8 cellular contexts compared by ENCODE assay signal in the genomic region with DNA sequence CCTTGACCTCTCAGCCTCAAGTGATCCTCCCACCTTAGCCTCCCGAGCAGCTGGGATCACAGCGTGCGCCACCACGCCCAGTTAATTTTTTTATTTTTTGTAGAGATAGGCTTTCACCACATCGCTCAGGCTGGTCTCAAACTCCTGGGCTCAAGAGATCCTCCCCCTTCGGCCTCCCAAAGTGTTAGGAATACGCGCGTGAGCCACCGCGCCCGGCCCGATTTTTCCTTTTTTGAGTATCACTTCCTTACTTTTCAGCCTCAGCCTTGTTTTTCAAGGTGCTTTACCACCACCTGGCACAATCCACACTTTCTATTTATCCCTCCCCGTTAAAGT. TPM values are rescaled to one million over a fixed set of nuclear protein-coding genes. Genes with fewer than 3 reads are reported as not detected.
DNase-seq lines count a peak whose midpoint lies in the region; ATAC-seq, FAIRE-seq and TF ChIP-seq lines count a peak whose summit lies in the region.

No MANE protein-coding gene starts in this region.

- intact Hi-C loops in GM12878 (cut with micrococcal nuclease; ENCODE audit: unreplicated experiment), result no loop called here
- intact Hi-C loops in upper lobe of right lung (cut with DNase I), result no loop called here

- RAD21 ChIA-PET in GM12878 (lab: Charles Lee; ENCODE audit: unreplicated experiment), result no interaction called here

- TF ChIP-seq CTCF in GM12878 (IDR thresholded peaks at IDR 0.05 in 2 of 3, conservative IDR thresholded peaks at IDR 0.05 in 1 of 3; ENCODE audit: control insufficient read depth in 2 of 3, extremely low read depth in 1 of 3, insufficient read depth in 1 of 3, low read depth in 3 of 3, low read length in 3 of 3), result no peak
- TF ChIP-seq CTCF in lung (IDR thresholded peaks at IDR 0.05; ENCODE audit: control extremely low read depth, extremely low read depth), result no peak
- no peak for TF ChIP-seq CTCF in upper lobe of right lung (IDR thresholded peaks at IDR 0.05)
- TF ChIP-seq CTCF in GM10248 (IDR thresholded peaks at IDR 0.05; ENCODE audit: control extremely low read depth, extremely low read depth, low read depth, missing control alignments), result no peak

- H3K79me2 ChIP-seq in GM12878 (ENCODE audit: control insufficient read depth, insufficient read depth, low read length), result peaks cover 38% of the 10 kb centered on the region

- no peaks in the 10 kb centered on the region for H3K27me3 ChIP-seq in GM12878 (replicated peaks in 1 of 2; ENCODE audit: control insufficient read depth in 2 of 2, insufficient read depth in 2 of 2, low read length in 1 of 2)
- H3K27me3 ChIP-seq in lung (ENCODE audit: control insufficient read depth, insufficient read depth), result no peaks in the 10 kb centered on the region
- no peaks in the 10 kb centered on the region for H3K27me3 ChIP-seq in upper lobe of right lung

- DNase-seq in activated naive CD4-positive, alpha-beta T cell treated with anti-CD3 and anti-CD28 coated beads, Interleukin-2, amount 10 ng/mL, durations not matched to agents 7 days and 5 days, result no peak
- DNase-seq in activated naive CD4-positive, alpha-beta T cell (lab: John Stamatoyannopoulos, UW), result no peak
- DNase-seq in GM12878 (ENCODE audit: low read depth, low spot score) (no peak), lung (ENCODE audit: low spot score) (no peak), upper lobe of right lung (peak; percentile 67), GM10248 (ENCODE audit: extremely low spot score) (no peak), HK-2 (ENCODE audit: unreplicated experiment) (no peak)
- no peak for DNase-seq in stimulated activated CD4-positive, alpha-beta T cell treated with anti-CD3 and anti-CD28 coated beads, Interleukin-2, amount 100 ng/mL, for 24 hours

- H3K27ac ChIP-seq in GM12878 (ENCODE audit: control insufficient read depth, insufficient read depth) (peak overlapping the region; percentile 98; the same call in 1 of the 2 replicates), lung (ENCODE audit: low read depth in 1 of 2, low read length in 1 of 2) (peak overlapping the region in 1 of 2 donors; percentile 98), upper lobe of right lung (peak overlapping the region; percentile 88)

- peaks cover 17% of the 10 kb centered on the region for H3K36me3 Mint-ChIP-seq in activated naive CD4-positive, alpha-beta T cell treated with anti-CD3 and anti-CD28 coated beads, Interleukin-2, amount 10 ng/mL, durations not matched to agents 7 days and 5 days

- H3K4me2 ChIP-seq in GM12878 (ENCODE audit: control insufficient read depth, insufficient read depth), result peak overlapping the region; percentile 65

- peak overlapping the region; percentile 94 for H3K9ac ChIP-seq in GM12878 (ENCODE audit: control insufficient read depth, insufficient read depth, low read length)

- TF ChIP-seq RAD21 in GM12878 (IDR thresholded peaks at IDR 0.05; ENCODE audit: insufficient read depth, low read depth, low read length), result no peak

- H3K27ac Mint-ChIP-seq in activated naive CD4-positive, alpha-beta T cell treated with anti-CD3 and anti-CD28 coated beads, Interleukin-2, amount 10 ng/mL, durations not matched to agents 7 days and 5 days, result peak overlapping the region; percentile 63

- POLR2A ChIA-PET in GM12878 (lab: Charles Lee), result interaction anchor here (3.0 kb wide), 1 partner anchor 26 kb away, joined by 10 read pairs; no protein-coding TSS in a partner anchor
- POLR2A ChIA-PET in GM10248 (lab: Yijun Ruan, JAX), result no interaction called here

- SMC1A ChIA-PET in GM12878 (lab: Charles Lee; ENCODE audit: uncharacterized antibody, unreplicated experiment), result interaction anchor here (1.6 to 3.8 kb wide), 3 partner anchors 9 to 69 kb away, joined by 3 to 21 read pairs (median 20); no protein-coding TSS in a partner anchor

- FAIRE-seq in GM12878 (lab: Jason Lieb, UNC), result no peak

- in situ Hi-C loops in GM12878 (cut with MboI), result no loop called here

- H3K27me3 Mint-ChIP-seq in activated naive CD4-positive, alpha-beta T cell treated with anti-CD3 and anti-CD28 coated beads, Interleukin-2, amount 10 ng/mL, durations not matched to agents 7 days and 5 days, result peaks cover 7% of the 10 kb centered on the region

- H3K4me1 ChIP-seq in GM12878 (ENCODE audit: control insufficient read depth, insufficient read depth, low read length) (peaks cover 14% of the 10 kb centered on the region), lung (ENCODE audit: control insufficient read depth in 2 of 2, insufficient read depth in 2 of 2, low read length in 2 of 2) (peaks cover 0 to 3% of the 10 kb centered on the region in 2 donors), upper lobe of right lung (peaks cover 14% of the 10 kb centered on the region)

- no peak for TF ChIP-seq EP300 in GM12878 (IDR thresholded peaks at IDR 0.05; ENCODE audit: borderline replicate concordance in 1 of 2, control insufficient read depth in 1 of 2, low read depth in 2 of 2, low read length in 2 of 2)

- no peaks in the 10 kb centered on the region for H3K36me3 ChIP-seq in GM12878 (ENCODE audit: control insufficient read depth in 2 of 2, insufficient read depth in 2 of 2, low read length in 1 of 2)
- peaks cover 0 to 2% of the 10 kb centered on the region in 2 donors for H3K36me3 ChIP-seq in lung (ENCODE audit: control insufficient read depth in 2 of 2, insufficient read depth in 2 of 2, low read length in 2 of 2)
- H3K36me3 ChIP-seq in upper lobe of right lung, result no peaks in the 10 kb centered on the region

- no peaks in the 10 kb centered on the region for H4K20me1 ChIP-seq in GM12878 (ENCODE audit: control insufficient read depth, insufficient read depth)

- CTCF ChIA-PET in activated naive CD4-positive, alpha-beta T cell treated with anti-CD3 and anti-CD28 coated beads, Interleukin-2, amount 10 ng/mL, durations not matched to agents 7 days and 5 days (lab: Charles Lee), result no interaction called here
- CTCF ChIA-PET in GM12878 (lab: Yijun Ruan, JAX), result no interaction called here
- CTCF ChIA-PET in GM10248 (lab: Yijun Ruan, JAX), result interaction anchor here (1.4 kb wide), 1 partner anchor 67 kb away, joined by 5 read pairs; no protein-coding TSS in a partner anchor

- H3K9me3 ChIP-seq in GM12878 (replicated peaks; ENCODE audit: control insufficient read depth, insufficient read depth, low read length) (no peaks in the 10 kb centered on the region), lung (ENCODE audit: control insufficient read depth in 2 of 2, insufficient read depth in 1 of 2, low read length in 1 of 2) (no peaks in the 10 kb centered on the region), upper lobe of right lung (no peaks in the 10 kb centered on the region)

- H3K4me3 Mint-ChIP-seq in activated naive CD4-positive, alpha-beta T cell treated with anti-CD3 and anti-CD28 coated beads, Interleukin-2, amount 10 ng/mL, durations not matched to agents 7 days and 5 days, result peak overlapping the region; percentile 87

- peaks cover 37% of the 10 kb centered on the region for H3K4me1 Mint-ChIP-seq in activated naive CD4-positive, alpha-beta T cell treated with anti-CD3 and anti-CD28 coated beads, Interleukin-2, amount 10 ng/mL, durations not matched to agents 7 days and 5 days

- H3K4me3 ChIP-seq in GM12878, result peak overlapping the region; percentile 74; the same call in 1 of the 2 replicates
- H3K4me3 ChIP-seq in lung, result peak overlapping the region; percentile 84
- H3K4me3 ChIP-seq in upper lobe of right lung, result peak overlapping the region; percentile 70

- H2AFZ ChIP-seq in GM12878 (ENCODE audit: control insufficient read depth, low read depth, low read length), result peak overlapping the region; percentile 90

- TF ChIP-seq POLR2A in GM12878 (IDR thresholded peaks at IDR 0.05; ENCODE audit: low read depth, low read length), result no peak

- no peaks in the 10 kb centered on the region for H3K9me3 Mint-ChIP-seq in activated naive CD4-positive, alpha-beta T cell treated with anti-CD3 and anti-CD28 coated beads, Interleukin-2, amount 10 ng/mL, durations not matched to agents 7 days and 5 days

- under 1% methylated on average over 14 of the region's 14 CpGs for WGBS in GM12878 (ENCODE audit: insufficient coverage, insufficient replicate concordance, low lambda C conversion rate, missing lambda C conversion rate)
- 49 to 63% methylated on average over 14 of the region's 14 CpGs for WGBS in lung, 2 donors

- no TSS peak for BruUV-seq in GM12878 (replicated peaks; lab: Mats Ljungman, UMichigan)

- ATAC-seq in GM12878, result no peak
- no peak for ATAC-seq in lung (ENCODE audit: insufficient read depth, low FRiP score)
- ATAC-seq in upper lobe of right lung, result no peak

RNA-seq across cellular contexts. Expression of gene STX11, which starts 0.8 kb away (rescaled TPM):
- 23.8 and 25.7 TPM in 2 replicates for total RNA-seq in GM12878 (2013; cell fraction: nucleolus; rRNA removed)
- total RNA-seq in GM12878 (2014; rRNA removed) (21.3 and 22.0 TPM in 2 replicates), GM12878 (2014; rRNA removed; fragmentation: Illumina TruSeq; extraction: Trizol) (9.2 and 10.1 TPM in 2 replicates), GM12878 (2021) (20.9 and 23.2 TPM in 2 replicates), lung (10 to 100 TPM; 10.6 to 45.4 TPM), upper lobe of right lung (49.6 TPM)
- polyA plus RNA-seq in GM12878 (2011; ENCODE audit: low read depth), result 8.4 TPM
- polyA plus RNA-seq in GM12878 (2011; rRNA removed) (34.2 and 35.3 TPM in 2 replicates), GM12878 (2014; fragmentation: Illumina TruSeq; extraction: Trizol) (9.9 and 11.0 TPM in 2 replicates), GM12878 (2014; fragmentation: Nextera tagmentation; extraction: Ambion mirVana) (1 to 10 TPM in 1 of 2 experiments, under 1 TPM in 1; 0.66 to 2.3 TPM), GM12878 (2014; rRNA removed) (17.8 and 18.2 TPM in 2 replicates), GM12878 (2016; fragmentation: Nextera tagmentation; extraction: Ambion mirVana) (10 to 100 TPM; 37.7 to 38.1 TPM), lung (10 to 100 TPM; 26.0 to 62.7 TPM)
- polyA plus RNA-seq in GM12878 (2011; cell fraction: cytosol; rRNA removed), result 34.9 and 44.9 TPM in 2 replicates
- polyA plus RNA-seq in GM12878 (2011; cell fraction: nucleus; rRNA removed), result 25.4 and 30.4 TPM in 2 replicates
- 14.9 and 16.3 TPM in 2 replicates for polyA plus RNA-seq in GM12878 (2012)
- polyA minus RNA-seq in GM12878 (2011; rRNA and poly(A)+ RNA removed), result 34.6 and 59.5 TPM in 2 replicates
- 21.9 and 22.6 TPM in 2 replicates for polyA minus RNA-seq in GM12878 (2011; cell fraction: cytosol; rRNA and poly(A)+ RNA removed)
- 13.5 and 24.3 TPM in 2 replicates for polyA minus RNA-seq in GM12878 (2011; cell fraction: nucleus; rRNA and poly(A)+ RNA removed)

RNA-seq across cellular contexts. Expression of gene SF3B5, which starts 54.2 kb away (rescaled TPM):
- total RNA-seq in GM12878 (2013; cell fraction: nucleolus; rRNA removed), result 22.1 and 31.4 TPM in 2 replicates
- total RNA-seq in GM12878 (2014; rRNA removed) (275 and 288 TPM in 2 replicates), GM12878 (2014; rRNA removed; fragmentation: Illumina TruSeq; extraction: Trizol) (208 and 220 TPM in 2 replicates), GM12878 (2021) (259 and 261 TPM in 2 replicates), lung (100 to 1,000 TPM in 1 of 2 donors, 10 to 100 TPM in 1; 36.3 to 155 TPM), upper lobe of right lung (114 TPM)
- 210 TPM for polyA plus RNA-seq in GM12878 (2011; ENCODE audit: low read depth)
- polyA plus RNA-seq in GM12878 (2011; rRNA removed) (131 and 269 TPM in 2 replicates), GM12878 (2014; fragmentation: Illumina TruSeq; extraction: Trizol) (107 and 336 TPM in 2 replicates), GM12878 (2014; fragmentation: Nextera tagmentation; extraction: Ambion mirVana) (100 to 1,000 TPM; 700 to 864 TPM), GM12878 (2014; rRNA removed) (346 and 373 TPM in 2 replicates), GM12878 (2016; fragmentation: Nextera tagmentation; extraction: Ambion mirVana) (100 to 1,000 TPM; 423 to 467 TPM), lung (100 to 1,000 TPM; 170 to 251 TPM)
- 502 and 575 TPM in 2 replicates for polyA plus RNA-seq in GM12878 (2011; cell fraction: cytosol; rRNA removed)
- 221 and 222 TPM in 2 replicates for polyA plus RNA-seq in GM12878 (2011; cell fraction: nucleus; rRNA removed)
- 198 and 217 TPM in 2 replicates for polyA plus RNA-seq in GM12878 (2012)
- 145 and 211 TPM in 2 replicates for polyA minus RNA-seq in GM12878 (2011; rRNA and poly(A)+ RNA removed)
- polyA minus RNA-seq in GM12878 (2011; cell fraction: cytosol; rRNA and poly(A)+ RNA removed), result 58.7 and 78.2 TPM in 2 replicates
- polyA minus RNA-seq in GM12878 (2011; cell fraction: nucleus; rRNA and poly(A)+ RNA removed), result 61.8 and 82.0 TPM in 2 replicates
